In the genomic region with DNA sequence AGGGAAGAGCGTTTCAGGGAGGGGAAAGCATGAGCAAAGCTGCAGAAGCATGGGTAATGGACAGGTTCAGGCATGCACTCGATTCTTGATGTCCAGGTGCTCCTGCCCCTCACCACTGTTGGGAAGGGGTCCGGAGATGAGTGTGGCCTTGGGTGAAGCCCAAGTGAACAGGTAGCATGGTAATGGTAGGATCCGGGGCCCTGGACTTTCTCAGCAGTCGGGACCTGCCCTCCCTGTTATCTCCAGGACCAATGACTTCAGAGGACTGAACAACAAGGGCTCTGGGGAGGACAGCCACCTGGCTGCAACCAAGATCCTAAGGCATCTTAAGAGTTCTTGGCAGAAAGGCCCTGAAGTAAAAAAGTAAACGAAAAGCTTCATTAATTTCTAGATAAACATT, we compare ENCODE assay signal across 22 cellular contexts.
"Had no signal": no experiment of that assay in that cellular context is flagged by ENCODE, and none has a peak within 500 bp of the region (broad histone marks: within the 10 kb centered on the region; RNA-seq: fewer than 3 reads in every experiment).

No MANE protein-coding gene starts in this region.

- H3K36me3 Mint-ChIP-seq: natural killer cell had no signal

- H3K27ac Mint-ChIP-seq: natural killer cell had no signal

- ATAC-seq: gastroesophageal sphincter; heart right ventricle; left colon; left ventricle myocardium superior; lower lobe of right lung; natural killer cell; stimulated activated naive CD8-positive, alpha-beta T cell treated with anti-CD3 and anti-CD28 coated beads, Interleukin-15, Interleukin-2, amounts not matched to agents 100 U/mL and 50 U/mL, for 24 hours had no signal

- DNase-seq: effector CD8-positive, alpha-beta T cell; heart right ventricle; kidney glomerular epithelial cell; left colon; left ventricle myocardium superior; lower lobe of right lung; natural killer cell; stimulated activated CD4-positive, alpha-beta T cell treated with anti-CD3 and anti-CD28 coated beads, Interleukin-12 subunit alpha, Interleukin-12 subunit beta, amount 100 ng/mL, for 4 hours; stimulated activated CD4-positive, alpha-beta T cell treated with anti-CD3 and anti-CD28 coated beads, Interleukin-1b, Interleukin-23, amount 100 ng/mL, for 48 hours; stimulated activated CD4-positive, alpha-beta T cell treated with anti-CD3 and anti-CD28 coated beads, Interleukin-4, amount 100 ng/mL, for 1 hour; stimulated activated CD8-positive, alpha-beta memory T cell treated with anti-CD3 and anti-CD28 coated beads, Interleukin-4, amount 100 ng/mL, for 48 hours; stimulated activated naive CD8-positive, alpha-beta T cell treated with anti-CD3 and anti-CD28 coated beads, Interleukin-15, Interleukin-2, amounts not matched to agents 100 U/mL and 50 U/mL, for 24 hours; testis; upper lobe of right lung; uterus had no signal

- H3K27me3 ChIP-seq: esophagus muscularis mucosa, foreskin keratinocyte, gastroesophageal sphincter, heart right ventricle, right atrium auricular region, testis, tibial nerve, upper lobe of right lung, uterus had no signal

- H3K4me1 ChIP-seq: foreskin keratinocyte, gastroesophageal sphincter, lower lobe of right lung, prostate gland, right atrium auricular region, testis, upper lobe of right lung, uterus had no signal

- H3K9me3 Mint-ChIP-seq: natural killer cell had no signal

- H3K9me3 ChIP-seq: esophagus muscularis mucosa, gastroesophageal sphincter, heart right ventricle, lower lobe of right lung, prostate gland, right atrium auricular region, testis, tibial nerve, upper lobe of right lung, uterus had no signal

- H3K36me3 ChIP-seq: esophagus muscularis mucosa, gastroesophageal sphincter, heart right ventricle, lower lobe of right lung, prostate gland, right atrium auricular region, tibial nerve, upper lobe of right lung, uterus had no signal

- H3K27ac ChIP-seq: esophagus muscularis mucosa, foreskin keratinocyte, gastroesophageal sphincter, heart right ventricle, lower lobe of right lung, prostate gland, right atrium auricular region, testis, upper lobe of right lung, uterus had no signal

- H3K4me3 ChIP-seq: esophagus muscularis mucosa, gastroesophageal sphincter, heart right ventricle, lower lobe of right lung, prostate gland, right atrium auricular region, smooth muscle cell, testis, tibial nerve, upper lobe of right lung, uterus had no signal

- H3K4me3 Mint-ChIP-seq: natural killer cell had no signal
